In genomic region chr11:94376841-94377240, GRCh38 we compare ENCODE assay signal across 22 cellular contexts. TPM values are rescaled to one million over a fixed set of nuclear protein-coding genes. Genes with fewer than 3 reads are reported as not detected.
DNase-seq lines count a peak whose midpoint lies in the region; ATAC-seq and TF ChIP-seq lines count a peak whose summit lies in the region.
"Had no signal": no experiment of that assay in that cellular context is flagged by ENCODE, and none has a peak within 500 bp of the region (broad histone marks: within the 10 kb centered on the region; RNA-seq: fewer than 3 reads in every experiment).

No MANE protein-coding gene starts in this region.

- H3K4me3 ChIP-seq in epithelial cell of esophagus (ENCODE audit: low read length), result no peak overlapping the region
- H3K4me3 ChIP-seq: GM23248 had no signal

- intact Hi-C loops in posterior vena cava (cut with DNase I), result no loop called here

- ATAC-seq in esophagus mucosa (no peak), GM19452 (IDR thresholded peaks at IDR 0.05; ENCODE audit: unreplicated experiment) (no peak)
- ATAC-seq: Panc1 had no signal

- TF ChIP-seq CTCF in epithelial cell of esophagus (IDR thresholded peaks at IDR 0.05; ENCODE audit: insufficient read depth, low read depth, low read length, missing control alignments), result no peak

- DNase-seq in DMS53 (lab: John Stamatoyannopoulos, UW) (peak; percentile 21), DMS53 treated with DMSO at 0.1 percent for 48 hours (lab: John Stamatoyannopoulos, UW; ENCODE audit: unreplicated experiment) (no peak), NCI-H2171 treated with DMSO at 0.1 percent for 48 hours (lab: John Stamatoyannopoulos, UW) (peak; percentile 87), epithelial cell of esophagus (ENCODE audit: low read depth) (peak; percentile 28), posterior vena cava (ENCODE audit: low spot score) (no peak)
- DNase-seq: BE2C; CD8-positive, alpha-beta memory T cell; DMS153; GM23248; H7; NCI-H1092 treated with DMSO at 0.1 percent for 48 hours; NCI-H1436 treated with DMSO at 0.1 percent for 48 hours; NCI-H187 treated with DMSO at 0.1 percent for 48 hours; NCI-H2107; NCI-H226; NCI-H510A treated with DMSO at 0.1 percent for 48 hours; NCI-H82; SHP77 had no signal

RNA-seq across cellular contexts. Expression of gene GPR83, which starts 24.4 kb away (rescaled TPM):
- not detected for total RNA-seq in esophagus mucosa
- under 1 TPM in 1 of 2 donors, not detected in 1; 0.05 TPM for total RNA-seq in posterior vena cava
- total RNA-seq: Daoy, GM23248 had no signal

Comparison
In these comparisons a context has a peak if more than half of its experiments do, and no peak if none do; other contexts are left out.
1. DNase-seq: peak in DMS53 (single experiment), NCI-H2171 treated with DMSO at 0.1 percent for 48 hours (single experiment) and epithelial cell of esophagus (single experiment); none in DMS53 treated with DMSO at 0.1 percent for 48 hours (single experiment) and posterior vena cava (single experiment).